8 cellular contexts compared by ENCODE assay signal in the genomic region with DNA sequence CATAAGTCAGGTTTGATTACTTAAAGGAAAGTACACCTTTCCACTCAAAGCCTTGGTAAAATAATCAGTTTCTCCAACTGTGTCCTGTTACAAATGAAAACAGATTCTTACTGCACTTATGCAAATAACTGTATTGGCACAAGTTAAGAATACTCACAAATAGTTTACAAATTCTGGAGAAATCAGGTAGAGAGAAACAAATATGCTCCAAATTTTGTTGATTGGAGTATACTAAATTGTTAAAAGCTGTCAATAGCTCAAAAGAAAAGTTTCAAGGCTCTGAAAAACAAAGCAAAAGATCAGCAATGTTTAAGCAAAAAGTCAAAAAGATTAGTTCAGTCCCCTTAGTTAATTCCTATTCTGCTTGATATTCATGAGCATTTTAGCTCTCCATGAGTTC. TPM values are rescaled to one million over a fixed set of nuclear protein-coding genes. Genes with fewer than 3 reads are reported as not detected.
"Had no signal": no experiment of that assay in that cellular context is flagged by ENCODE, and none has a peak within 500 bp of the region (broad histone marks: within the 10 kb centered on the region; RNA-seq: fewer than 3 reads in every experiment).

No MANE protein-coding gene starts in this region.

RNA-seq across cellular contexts. Expression of a gene that starts 24.5 kb away (rescaled TPM):
- total RNA-seq: dermis blood vessel endothelial cell, fibroblast of villous mesenchyme, foreskin keratinocyte, left lobe of liver, left ventricle myocardium inferior, mammary epithelial cell had no signal
- polyA plus RNA-seq: foreskin keratinocyte, heart left ventricle, immature natural killer cell had no signal
